In genomic region chr3:177463863-177464262, GRCh38 we compare ENCODE assay signal across 11 cellular contexts.
DNase-seq lines count a peak whose midpoint lies in the region; TF ChIP-seq lines count a peak whose summit lies in the region.
"Had no signal": no experiment of that assay in that cellular context is flagged by ENCODE, and none has a peak within 500 bp of the region (broad histone marks: within the 10 kb centered on the region; RNA-seq: fewer than 3 reads in every experiment).

No MANE protein-coding gene starts in this region.

- peak overlapping the region; percentile 3 to 53 for H3K27ac ChIP-seq in tibial artery
- H3K27ac ChIP-seq: WERI-Rb-1 had no signal

- peak overlapping the region; percentile 78 for H3K27ac Mint-ChIP-seq in HFFc6
- no peak overlapping the region for H3K27ac Mint-ChIP-seq in activated CD4-positive, alpha-beta memory T cell treated with anti-CD3 and anti-CD28 coated beads, Interleukin-2, amount 10 ng/mL, durations not matched to agents 7 days and 5 days

- intact Hi-C loops in tibial artery (cut with DNase I; ENCODE audit: low total_unique reads) = no loop called here

- H3K4me3 Mint-ChIP-seq in HFFc6 = peak overlapping the region; percentile 32; the same call in 1 of the 2 replicates
- H3K4me3 Mint-ChIP-seq in activated CD4-positive, alpha-beta memory T cell treated with anti-CD3 and anti-CD28 coated beads, Interleukin-2, amount 10 ng/mL, durations not matched to agents 7 days and 5 days = no peak overlapping the region

- no peak overlapping the region for H3K4me3 ChIP-seq in tibial artery

- H3K9me3 ChIP-seq in tibial artery = no peaks in the 10 kb centered on the region

- no peaks in the 10 kb centered on the region for H3K9me3 Mint-ChIP-seq in HFFc6
- H3K9me3 Mint-ChIP-seq in activated CD4-positive, alpha-beta memory T cell treated with anti-CD3 and anti-CD28 coated beads, Interleukin-2, amount 10 ng/mL, durations not matched to agents 7 days and 5 days = peaks cover 4% of the 10 kb centered on the region

- H3K36me3 Mint-ChIP-seq in HFFc6 (ENCODE audit: low read depth) = no peaks in the 10 kb centered on the region
- H3K36me3 Mint-ChIP-seq in activated CD4-positive, alpha-beta memory T cell treated with anti-CD3 and anti-CD28 coated beads, Interleukin-2, amount 10 ng/mL, durations not matched to agents 7 days and 5 days (ENCODE audit: low read depth) = no peaks in the 10 kb centered on the region

- POLR2A ChIA-PET in activated CD4-positive, alpha-beta memory T cell treated with anti-CD3 and anti-CD28 coated beads, Interleukin-2, amount 10 ng/mL, durations not matched to agents 7 days and 5 days (lab: Charles Lee) = no interaction called here

- no peaks in the 10 kb centered on the region for H3K27me3 ChIP-seq in tibial artery

- peaks cover 60% of the 10 kb centered on the region for H3K4me1 Mint-ChIP-seq in HFFc6 (ENCODE audit: low read depth)
- peaks cover 9% of the 10 kb centered on the region for H3K4me1 Mint-ChIP-seq in activated CD4-positive, alpha-beta memory T cell treated with anti-CD3 and anti-CD28 coated beads, Interleukin-2, amount 10 ng/mL, durations not matched to agents 7 days and 5 days

- CTCF ChIA-PET in activated CD4-positive, alpha-beta memory T cell treated with anti-CD3 and anti-CD28 coated beads, Interleukin-2, amount 10 ng/mL, durations not matched to agents 7 days and 5 days (lab: Charles Lee) = no interaction called here

- peaks cover 0 to 69% (median 32%) of the 10 kb centered on the region in 4 donors for H3K4me1 ChIP-seq in tibial artery

- TF ChIP-seq CTCF in HFFc6 (IDR thresholded peaks at IDR 0.05) = no peak
- no peak for TF ChIP-seq CTCF in tibial artery (IDR thresholded peaks at IDR 0.05)

- DNase-seq in HFFc6 = peak; percentile 59
- DNase-seq in astrocyte of the hippocampus (ENCODE audit: low read depth, low spot score) = peak; percentile 79
- peak; percentile 80 for DNase-seq in islet precursor cell
- no peak for DNase-seq in tibial artery
- no peak for DNase-seq in T-helper 1 cell
- no peak for DNase-seq in activated CD4-positive, alpha-beta memory T cell treated with anti-CD3 and anti-CD28 coated beads, Interleukin-2, amount 10 ng/mL, durations not matched to agents 7 days and 5 days
- no peak for DNase-seq in HPDE6-E6E7 (ENCODE audit: extremely low spot score)
- DNase-seq: activated T-cell treated with anti-CD3 and anti-CD28 coated beads, Interleukin-2, amount 50 U/mL, for 48 hours; left ventricle myocardium superior; NCI-H345; WERI-Rb-1 had no signal

- no peaks in the 10 kb centered on the region for H3K36me3 ChIP-seq in tibial artery
- H3K36me3 ChIP-seq: WERI-Rb-1 had no signal

- peaks cover 1% of the 10 kb centered on the region; the same call in 1 of the 2 replicates for H3K27me3 Mint-ChIP-seq in HFFc6 (ENCODE audit: insufficient read depth)
- H3K27me3 Mint-ChIP-seq in activated CD4-positive, alpha-beta memory T cell treated with anti-CD3 and anti-CD28 coated beads, Interleukin-2, amount 10 ng/mL, durations not matched to agents 7 days and 5 days = no peaks in the 10 kb centered on the region

Comparison
In these comparisons a context has a peak if more than half of its experiments do, and no peak if none do; other contexts are left out.
1. DNase-seq: peak in HFFc6 (single experiment), astrocyte of the hippocampus (single experiment) and islet precursor cell (single experiment); none in tibial artery (0 of 2), T-helper 1 cell (0 of 5), activated CD4-positive, alpha-beta memory T cell treated with anti-CD3 and anti-CD28 coated beads, Interleukin-2, amount 10 ng/mL, durations not matched to agents 7 days and 5 days (single experiment) and HPDE6-E6E7 (single experiment).